33 cellular contexts compared by ENCODE assay signal in genomic region chr1:212816567-212817278, GRCh38. TPM values are rescaled to one million over a fixed set of nuclear protein-coding genes. Genes with fewer than 3 reads are reported as not detected.
A peak's percentile ranks its signal among the peaks of the same experiment; 100 is the strongest.
DNase-seq lines count a peak whose midpoint lies in the region; ATAC-seq, FAIRE-seq and TF ChIP-seq lines count a peak whose summit lies in the region.
"Had no signal": no experiment of that assay in that cellular context is flagged by ENCODE, and none has a peak within 500 bp of the region (broad histone marks: within the 10 kb centered on the region; RNA-seq: fewer than 3 reads in every experiment).

No MANE protein-coding gene starts in this region.

- peak overlapping the region; percentile 2; the same call in 1 of the 2 replicates for H3K4me2 ChIP-seq in HepG2 (ENCODE audit: low read depth, low read length)
- H3K4me2 ChIP-seq: BLaER1 had no signal

- no peak for TF ChIP-seq CTCF in AG04450 (IDR thresholded peaks at IDR 0.05; ENCODE audit: low read depth, low read length)
- no peak for TF ChIP-seq CTCF in WERI-Rb-1 (IDR thresholded peaks at IDR 0.05; ENCODE audit: low read depth, low read length)
- TF ChIP-seq CTCF in HepG2 (CRISPR knock-in tag; IDR thresholded peaks at IDR 0.05), result no peak
- TF ChIP-seq CTCF in esophagus squamous epithelium (IDR thresholded peaks at IDR 0.05), result no peak

- FAIRE-seq in HepG2 (lab: Jason Lieb, UNC), result peak; percentile 58
- FAIRE-seq: endometrium had no signal

- no peaks in the 10 kb centered on the region for H3K79me2 ChIP-seq in HepG2 (ENCODE audit: insufficient read depth, low read length)

- no peak overlapping the region for H2AFZ ChIP-seq in HepG2 (ENCODE audit: low read length)

- H3K4me1 ChIP-seq in HepG2 (ENCODE audit: insufficient read depth, low read length) (peaks cover 54% of the 10 kb centered on the region), esophagus squamous epithelium (peaks cover 0 to 15% (median 0%) of the 10 kb centered on the region in 3 donors)
- H3K4me1 ChIP-seq: BLaER1, gastroesophageal sphincter had no signal

- H3K9ac ChIP-seq in HepG2 (ENCODE audit: insufficient read depth, low read depth, low read length), result peak overlapping the region; percentile 19; the same call in 1 of the 2 replicates
- H3K9ac ChIP-seq: BLaER1 had no signal

- H3K9me3 ChIP-seq in AG04450 (ENCODE audit: control insufficient read depth, insufficient read depth, low read length), result no peaks in the 10 kb centered on the region
- H3K9me3 ChIP-seq in WERI-Rb-1 (ENCODE audit: severe bottlenecking), result no peaks in the 10 kb centered on the region
- no peaks in the 10 kb centered on the region for H3K9me3 ChIP-seq in HepG2 (ENCODE audit: low read length)
- no peaks in the 10 kb centered on the region for H3K9me3 ChIP-seq in esophagus squamous epithelium
- H3K9me3 ChIP-seq: BLaER1, gastroesophageal sphincter, left lung, ovary, SJSA1 had no signal

- TF ChIP-seq EP300 in HepG2 (IDR thresholded peaks at IDR 0.05; ENCODE audit: low read depth in 2 of 2, low read length in 2 of 2), result peak in 1 of 2 experiments; percentile 76; a peak in 2 of 4 replicates
- TF ChIP-seq EP300 in HepG2 (CRISPR knock-in tag; IDR thresholded peaks at IDR 0.05; ENCODE audit: borderline replicate concordance), result peak; percentile 54; the same call in 1 of the 2 replicates

- intact Hi-C loops in HepG2 (cut with micrococcal nuclease; ENCODE audit: unreplicated experiment), result loop anchor here (1.0 to 10.0 kb wide), 4 partner anchors 24 to 178 kb away; no protein-coding TSS in a partner anchor
- intact Hi-C loops in esophagus squamous epithelium (cut with DNase I), result no loop called here

- H4K20me1 ChIP-seq in HepG2 (ENCODE audit: insufficient read depth, low read length), result no peaks in the 10 kb centered on the region
- H4K20me1 ChIP-seq: BLaER1 had no signal

- BruUV-seq in HepG2 (replicated peaks; lab: Mats Ljungman, UMichigan), result no TSS peak

- TF ChIP-seq RAD21 in HepG2 (CRISPR knock-in tag; IDR thresholded peaks at IDR 0.05), result no peak

- no peak overlapping the region for H3K4me3 ChIP-seq in AG04450 (ENCODE audit: low read depth, low read length)
- H3K4me3 ChIP-seq in WERI-Rb-1 (ENCODE audit: low read depth, low read length), result no peak overlapping the region
- H3K4me3 ChIP-seq in HepG2 (replicated peaks in 1 of 3; ENCODE audit: insufficient read depth in 1 of 3, low read depth in 2 of 3, low read length in 3 of 3), result no peak overlapping the region; a peak in 1 of 6 replicates
- no peak overlapping the region for H3K4me3 ChIP-seq in esophagus squamous epithelium
- H3K4me3 ChIP-seq: BLaER1, gastroesophageal sphincter, left lung, ovary, SJSA1 had no signal

- ATAC-seq in HepG2 (peak; percentile 84), GM19023 (IDR thresholded peaks at IDR 0.05; ENCODE audit: unreplicated experiment) (no peak)
- ATAC-seq: gastroesophageal sphincter; left lung; naive thymus-derived CD8-positive, alpha-beta T cell had no signal

- no peaks in the 10 kb centered on the region for H3K27me3 ChIP-seq in AG04450 (ENCODE audit: control insufficient read depth, insufficient read depth, low read length)
- no peaks in the 10 kb centered on the region for H3K27me3 ChIP-seq in WERI-Rb-1 (ENCODE audit: insufficient read depth, low read depth, severe bottlenecking)
- no peaks in the 10 kb centered on the region for H3K27me3 ChIP-seq in HepG2 (ENCODE audit: control insufficient read depth in 1 of 2, insufficient read depth in 2 of 2, low read length in 2 of 2)
- no peaks in the 10 kb centered on the region for H3K27me3 ChIP-seq in esophagus squamous epithelium
- H3K27me3 ChIP-seq: BLaER1, gastroesophageal sphincter, left lung, ovary, SJSA1 had no signal

- TF ChIP-seq POLR2A in HepG2 (IDR thresholded peaks at IDR 0.05; ENCODE audit: insufficient read depth in 1 of 2, low read depth in 2 of 2, low read length in 2 of 2), result no peak
- no peak for TF ChIP-seq POLR2A in esophagus squamous epithelium (IDR thresholded peaks at IDR 0.05)

- H3K36me3 ChIP-seq in WERI-Rb-1 (no peaks in the 10 kb centered on the region), HepG2 (replicated peaks in 1 of 2; ENCODE audit: control insufficient read depth in 1 of 2, insufficient read depth in 2 of 2, low read length in 2 of 2) (no peaks in the 10 kb centered on the region), esophagus squamous epithelium (peaks cover 0 to 14% (median 0%) of the 10 kb centered on the region in 3 donors)
- H3K36me3 ChIP-seq: ovary, SJSA1 had no signal

- peak overlapping the region; percentile 31 for H3K27ac ChIP-seq in AG04450 (ENCODE audit: low read depth, low read length)
- peak overlapping the region; percentile 2; the same call in 1 of the 2 replicates for H3K27ac ChIP-seq in WERI-Rb-1
- peak overlapping the region; percentile 78 for H3K27ac ChIP-seq in HepG2 (ENCODE audit: extremely low read length, insufficient read depth, low read length)
- no peak overlapping the region for H3K27ac ChIP-seq in esophagus squamous epithelium
- H3K27ac ChIP-seq: BLaER1, gastroesophageal sphincter, left lung, ovary, SJSA1 had no signal

- DNase-seq in AG04450 (ENCODE audit: low read depth, low spot score) (no peak), HT-29 (ENCODE audit: low spot score) (peak; percentile 39), WERI-Rb-1 (peak; percentile 39), HepG2 (ENCODE audit: low spot score) (peak; percentile 93), esophagus squamous epithelium (lab: John Stamatoyannopoulos, UW) (no peak), NCI-H1105 treated with DMSO at 0.1 percent for 48 hours (lab: John Stamatoyannopoulos, UW) (no peak), NCI-H2196 treated with DMSO at 0.1 percent for 48 hours (lab: John Stamatoyannopoulos, UW; ENCODE audit: unreplicated experiment) (no peak)
- DNase-seq: ACHN; activated CD8-positive, alpha-beta memory T cell treated with anti-CD3 and anti-CD28 coated beads for 24 hours; activated effector memory CD4-positive, alpha-beta T cell treated with anti-CD3 and anti-CD28 coated beads, Interleukin-2, amount 50 U/mL, for 16 hours; activated naive CD8-positive, alpha-beta T cell treated with anti-CD3 and anti-CD28 coated beads, Interleukin-2, amount 10 ng/mL, durations not matched to agents 7 days and 5 days; activated T-cell treated with anti-CD3 and anti-CD28 coated beads, Interleukin-2, amount 50 U/mL, for 1 hour; caudate nucleus; DMS79; hypothalamus; immature natural killer cell; Kasumi-1; left lung; naive thymus-derived CD8-positive, alpha-beta T cell; NCI-H187; NCI-H526; ovary; retina; RPMI8226; stimulated activated CD4-positive, alpha-beta T cell treated with anti-CD3 and anti-CD28 coated beads, Interleukin-2, amount 100 ng/mL, for 48 hours; trophoblast cell had no signal

- CTCF ChIA-PET in AG04450 (lab: Charles Lee) (interaction anchor here (0.5 to 2.6 kb wide), 4 partner anchors 18 to 178 kb away, joined by 3 to 17 read pairs (median 4); no protein-coding TSS in a partner anchor), HepG2 (lab: Yijun Ruan, JAX; ENCODE audit: low intra/inter-chr PET ratio, low total read pairs) (no interaction called here)

- WGBS in HepG2 (ENCODE audit: low lambda C conversion rate), result 44% methylated on average over 3 of the region's 3 CpGs
- WGBS in esophagus squamous epithelium, 2 donors, result 71 to 75% methylated on average over 3 of the region's 3 CpGs

- in situ Hi-C loops in HepG2 (cut with HindIII; ENCODE audit: extremely low pct_ligation_motif_present, low pct_unique_long_range_greater_than_20kb), result loop anchor here (5.0 to 10.0 kb wide), 2 partner anchors 41 to 178 kb away; partner anchors contain the start of gene FLVCR1

- POLR2A ChIA-PET in AG04450 (lab: Yijun Ruan, JAX), result no interaction called here
- POLR2A ChIA-PET in HepG2 (lab: Yijun Ruan, JAX), result interaction anchor here (2.3 to 4.3 kb wide), 4 partner anchors 11 to 41 kb away, joined by 10 to 32 read pairs (median 21); partner anchors contain the start of genes FLVCR1, NSL1 and TATDN3

RNA-seq across cellular contexts. Expression of gene TATDN3, which starts 25.0 kb away (rescaled TPM):
- polyA plus RNA-seq in AG04450 (2011; rRNA removed) (12.4 and 16.3 TPM in 2 replicates), HepG2 (2011; rRNA removed) (6.9 and 7.3 TPM in 2 replicates)
- polyA minus RNA-seq in AG04450 (2011; rRNA and poly(A)+ RNA removed), result 4.0 and 7.9 TPM in 2 replicates
- total RNA-seq in HT-29 (2014; rRNA removed; shearing (Covaris generic)), result 1.4 and 4.1 TPM in 2 replicates
- total RNA-seq in HepG2 (2016; rRNA removed; fragmentation: Illumina TruSeq; extraction: Trizol) (8.6 and 10.7 TPM in 2 replicates), esophagus squamous epithelium (10 to 100 TPM in 2 of 4 donors, 1 to 10 TPM in 2; 3.4 to 15.6 (median 10.4) TPM)
- total RNA-seq in HepG2 (2016; cell fraction: cytosol; rRNA removed; fragmentation: Illumina TruSeq; extraction: Trizol; ENCODE audit: low read depth), result 1.1 and 1.7 TPM in 2 replicates
- total RNA-seq in HepG2 (2016; cell fraction: insoluble cytoplasmic fraction; rRNA removed; fragmentation: Illumina TruSeq; extraction: Trizol), result 7.9 and 9.4 TPM in 2 replicates
- total RNA-seq in HepG2 (2016; cell fraction: membrane; rRNA removed; fragmentation: Illumina TruSeq; extraction: Trizol), result 3.5 and 5.2 TPM in 2 replicates
- total RNA-seq in HepG2 (2016; cell fraction: nucleus; rRNA removed; fragmentation: Illumina TruSeq; extraction: Trizol), result 6.4 and 7.0 TPM in 2 replicates
- 3.9 and 5.7 TPM in 2 replicates for polyA plus RNA-seq in HepG2 (2011; cell fraction: cytosol; rRNA removed)
- polyA plus RNA-seq in HepG2 (2011; cell fraction: nucleus; rRNA removed), result 4.0 and 5.4 TPM in 2 replicates
- 7.4 and 7.5 TPM in 2 replicates for polyA plus RNA-seq in HepG2 (2012)
- 1.7 and 2.9 TPM in 2 replicates for polyA plus RNA-seq in HepG2 (2016; cell fraction: cytosol; fragmentation: Illumina TruSeq; extraction: Trizol; ENCODE audit: low read depth)
- 10.3 and 10.7 TPM in 2 replicates for polyA plus RNA-seq in HepG2 (2016; cell fraction: insoluble cytoplasmic fraction; fragmentation: Illumina TruSeq; extraction: Trizol; ENCODE audit: low read depth)
- polyA plus RNA-seq in HepG2 (2016; cell fraction: membrane; fragmentation: Illumina TruSeq; extraction: Trizol; ENCODE audit: low read depth), result 3.3 and 4.1 TPM in 2 replicates
- polyA plus RNA-seq in HepG2 (2016; cell fraction: nucleus; fragmentation: Illumina TruSeq; extraction: Trizol; ENCODE audit: insufficient read depth, low read depth), result 6.2 and 8.3 TPM in 2 replicates
- polyA minus RNA-seq in HepG2 (2011; rRNA and poly(A)+ RNA removed; ENCODE audit: low replicate concordance), result 2.8 and 5.4 TPM in 2 replicates
- 2.6 and 5.8 TPM in 2 replicates for polyA minus RNA-seq in HepG2 (2011; cell fraction: cytosol; rRNA and poly(A)+ RNA removed)
- polyA minus RNA-seq in HepG2 (2011; cell fraction: nucleus; rRNA and poly(A)+ RNA removed), result 12.6 and 17.0 TPM in 2 replicates

RNA-seq across cellular contexts. Expression of gene NSL1, which starts 25.1 kb away (rescaled TPM):
- polyA plus RNA-seq in AG04450 (2011; rRNA removed) (26.7 and 33.8 TPM in 2 replicates), HepG2 (2011; rRNA removed) (26.4 and 34.5 TPM in 2 replicates)
- 12.8 and 13.7 TPM in 2 replicates for polyA minus RNA-seq in AG04450 (2011; rRNA and poly(A)+ RNA removed)
- 19.4 and 28.8 TPM in 2 replicates for total RNA-seq in HT-29 (2014; rRNA removed; shearing (Covaris generic))
- total RNA-seq in HepG2 (2016; rRNA removed; fragmentation: Illumina TruSeq; extraction: Trizol) (77.4 and 119 TPM in 2 replicates), esophagus squamous epithelium (10 to 100 TPM; 10.8 to 22.3 (median 16.9) TPM)
- 16.8 and 20.7 TPM in 2 replicates for total RNA-seq in HepG2 (2016; cell fraction: cytosol; rRNA removed; fragmentation: Illumina TruSeq; extraction: Trizol; ENCODE audit: low read depth)
- total RNA-seq in HepG2 (2016; cell fraction: insoluble cytoplasmic fraction; rRNA removed; fragmentation: Illumina TruSeq; extraction: Trizol), result 80.4 and 129 TPM in 2 replicates
- total RNA-seq in HepG2 (2016; cell fraction: membrane; rRNA removed; fragmentation: Illumina TruSeq; extraction: Trizol), result 30.7 and 36.3 TPM in 2 replicates
- total RNA-seq in HepG2 (2016; cell fraction: nucleus; rRNA removed; fragmentation: Illumina TruSeq; extraction: Trizol), result 44.8 and 46.6 TPM in 2 replicates
- 24.3 and 36.8 TPM in 2 replicates for polyA plus RNA-seq in HepG2 (2011; cell fraction: cytosol; rRNA removed)
- 20.4 and 20.6 TPM in 2 replicates for polyA plus RNA-seq in HepG2 (2011; cell fraction: nucleus; rRNA removed)
- 22.1 and 33.9 TPM in 2 replicates for polyA plus RNA-seq in HepG2 (2012)
- polyA plus RNA-seq in HepG2 (2016; cell fraction: cytosol; fragmentation: Illumina TruSeq; extraction: Trizol; ENCODE audit: low read depth), result 8.7 and 9.3 TPM in 2 replicates
- 103 and 108 TPM in 2 replicates for polyA plus RNA-seq in HepG2 (2016; cell fraction: insoluble cytoplasmic fraction; fragmentation: Illumina TruSeq; extraction: Trizol; ENCODE audit: low read depth)
- 15.8 and 17.8 TPM in 2 replicates for polyA plus RNA-seq in HepG2 (2016; cell fraction: membrane; fragmentation: Illumina TruSeq; extraction: Trizol; ENCODE audit: low read depth)
- polyA plus RNA-seq in HepG2 (2016; cell fraction: nucleus; fragmentation: Illumina TruSeq; extraction: Trizol; ENCODE audit: insufficient read depth, low read depth), result 38.2 and 40.5 TPM in 2 replicates
- 15.7 and 18.6 TPM in 2 replicates for polyA minus RNA-seq in HepG2 (2011; rRNA and poly(A)+ RNA removed; ENCODE audit: low replicate concordance)
- polyA minus RNA-seq in HepG2 (2011; cell fraction: cytosol; rRNA and poly(A)+ RNA removed), result 20.8 and 22.2 TPM in 2 replicates
- polyA minus RNA-seq in HepG2 (2011; cell fraction: nucleus; rRNA and poly(A)+ RNA removed), result 49.3 and 52.6 TPM in 2 replicates

RNA-seq across cellular contexts. Expression of gene SPATA45, which starts 30.7 kb away (rescaled TPM):
- polyA plus RNA-seq in AG04450 (2011; rRNA removed) (not detected in 2 replicates), HepG2 (2011; rRNA removed) (0.17 TPM in 1 of 2 replicates, not detected in the other)
- polyA minus RNA-seq in AG04450 (2011; rRNA and poly(A)+ RNA removed), result not detected in 2 replicates
- total RNA-seq in HT-29 (2014; rRNA removed; shearing (Covaris generic)), result not detected in 2 replicates
- total RNA-seq in HepG2 (2016; rRNA removed; fragmentation: Illumina TruSeq; extraction: Trizol) (0.64 and 0.86 TPM in 2 replicates), esophagus squamous epithelium (not detected)
- total RNA-seq in HepG2 (2016; cell fraction: cytosol; rRNA removed; fragmentation: Illumina TruSeq; extraction: Trizol; ENCODE audit: low read depth), result 1.1 and 1.2 TPM in 2 replicates
- total RNA-seq in HepG2 (2016; cell fraction: insoluble cytoplasmic fraction; rRNA removed; fragmentation: Illumina TruSeq; extraction: Trizol), result not detected in 2 replicates
- total RNA-seq in HepG2 (2016; cell fraction: membrane; rRNA removed; fragmentation: Illumina TruSeq; extraction: Trizol), result 0.62 and 1.3 TPM in 2 replicates
- total RNA-seq in HepG2 (2016; cell fraction: nucleus; rRNA removed; fragmentation: Illumina TruSeq; extraction: Trizol), result not detected in 2 replicates
- polyA plus RNA-seq in HepG2 (2011; cell fraction: cytosol; rRNA removed), result not detected in 2 replicates
- not detected in 2 replicates for polyA plus RNA-seq in HepG2 (2011; cell fraction: nucleus; rRNA removed)
- polyA plus RNA-seq in HepG2 (2012), result 0.51 TPM in 1 of 2 replicates, not detected in the other
- 0.93 TPM in 1 of 2 replicates, not detected in the other for polyA plus RNA-seq in HepG2 (2016; cell fraction: cytosol; fragmentation: Illumina TruSeq; extraction: Trizol; ENCODE audit: low read depth)
- not detected in 2 replicates for polyA plus RNA-seq in HepG2 (2016; cell fraction: insoluble cytoplasmic fraction; fragmentation: Illumina TruSeq; extraction: Trizol; ENCODE audit: low read depth)
- 0.42 and 0.63 TPM in 2 replicates for polyA plus RNA-seq in HepG2 (2016; cell fraction: membrane; fragmentation: Illumina TruSeq; extraction: Trizol; ENCODE audit: low read depth)
- polyA plus RNA-seq in HepG2 (2016; cell fraction: nucleus; fragmentation: Illumina TruSeq; extraction: Trizol; ENCODE audit: insufficient read depth, low read depth), result not detected in 2 replicates
- polyA minus RNA-seq in HepG2 (2011; rRNA and poly(A)+ RNA removed; ENCODE audit: low replicate concordance), result not detected in 2 replicates
- not detected in 2 replicates for polyA minus RNA-seq in HepG2 (2011; cell fraction: cytosol; rRNA and poly(A)+ RNA removed)
- not detected in 2 replicates for polyA minus RNA-seq in HepG2 (2011; cell fraction: nucleus; rRNA and poly(A)+ RNA removed)
- total RNA-seq: activated naive CD8-positive, alpha-beta T cell treated with anti-CD3 and anti-CD28 coated beads, Interleukin-2, amount 10 ng/mL, durations not matched to agents 7 days and 5 days; dermis microvascular lymphatic vessel endothelial cell; gastroesophageal sphincter; left lung; naive thymus-derived CD8-positive, alpha-beta T cell; ovary; SJSA1; T-helper 1 cell treated with Interleukin-12 subunit alpha and Interleukin-12 subunit beta and Interleukin-4 antibody, amounts not matched to agents 30 ng/mL and 1 ng/mL, for 36 hours had no signal
- polyA plus RNA-seq: immature natural killer cell; naive thymus-derived CD8-positive, alpha-beta T cell; ovary had no signal

RNA-seq across cellular contexts. Expression of gene FLVCR1, which starts 41.4 kb away (rescaled TPM):
- polyA plus RNA-seq in AG04450 (2011; rRNA removed) (2.0 and 2.3 TPM in 2 replicates), HepG2 (2011; rRNA removed) (14.8 and 16.0 TPM in 2 replicates)
- 5.8 and 6.4 TPM in 2 replicates for polyA minus RNA-seq in AG04450 (2011; rRNA and poly(A)+ RNA removed)
- 11.7 and 13.6 TPM in 2 replicates for total RNA-seq in HT-29 (2014; rRNA removed; shearing (Covaris generic))
- total RNA-seq in HepG2 (2016; rRNA removed; fragmentation: Illumina TruSeq; extraction: Trizol) (18.6 and 39.8 TPM in 2 replicates), esophagus squamous epithelium (1 to 10 TPM; 2.4 to 8.0 (median 4.3) TPM)
- 41.7 and 44.4 TPM in 2 replicates for total RNA-seq in HepG2 (2016; cell fraction: cytosol; rRNA removed; fragmentation: Illumina TruSeq; extraction: Trizol; ENCODE audit: low read depth)
- 20.2 and 36.6 TPM in 2 replicates for total RNA-seq in HepG2 (2016; cell fraction: insoluble cytoplasmic fraction; rRNA removed; fragmentation: Illumina TruSeq; extraction: Trizol)
- 20.7 and 22.2 TPM in 2 replicates for total RNA-seq in HepG2 (2016; cell fraction: membrane; rRNA removed; fragmentation: Illumina TruSeq; extraction: Trizol)
- total RNA-seq in HepG2 (2016; cell fraction: nucleus; rRNA removed; fragmentation: Illumina TruSeq; extraction: Trizol), result 42.5 and 47.7 TPM in 2 replicates
- polyA plus RNA-seq in HepG2 (2011; cell fraction: cytosol; rRNA removed), result 6.6 and 8.7 TPM in 2 replicates
- polyA plus RNA-seq in HepG2 (2011; cell fraction: nucleus; rRNA removed), result 15.2 and 15.3 TPM in 2 replicates
- polyA plus RNA-seq in HepG2 (2012), result 11.8 and 22.8 TPM in 2 replicates
- 2.5 and 2.7 TPM in 2 replicates for polyA plus RNA-seq in HepG2 (2016; cell fraction: cytosol; fragmentation: Illumina TruSeq; extraction: Trizol; ENCODE audit: low read depth)
- 12.8 and 14.8 TPM in 2 replicates for polyA plus RNA-seq in HepG2 (2016; cell fraction: insoluble cytoplasmic fraction; fragmentation: Illumina TruSeq; extraction: Trizol; ENCODE audit: low read depth)
- polyA plus RNA-seq in HepG2 (2016; cell fraction: membrane; fragmentation: Illumina TruSeq; extraction: Trizol; ENCODE audit: low read depth), result 5.3 and 6.3 TPM in 2 replicates
- 59.2 and 59.9 TPM in 2 replicates for polyA plus RNA-seq in HepG2 (2016; cell fraction: nucleus; fragmentation: Illumina TruSeq; extraction: Trizol; ENCODE audit: insufficient read depth, low read depth)
- polyA minus RNA-seq in HepG2 (2011; rRNA and poly(A)+ RNA removed; ENCODE audit: low replicate concordance), result 59.0 and 72.7 TPM in 2 replicates
- 20.0 and 25.2 TPM in 2 replicates for polyA minus RNA-seq in HepG2 (2011; cell fraction: cytosol; rRNA and poly(A)+ RNA removed)
- 23.2 and 31.6 TPM in 2 replicates for polyA minus RNA-seq in HepG2 (2011; cell fraction: nucleus; rRNA and poly(A)+ RNA removed)

Comparison
In these comparisons a context has a peak if more than half of its experiments do, and no peak if none do; other contexts are left out.
1. DNase-seq: peak in HT-29 (single experiment), WERI-Rb-1 (single experiment) and HepG2 (single experiment); none in AG04450 (single experiment), esophagus squamous epithelium (single experiment), NCI-H1105 treated with DMSO at 0.1 percent for 48 hours (single experiment) and NCI-H2196 treated with DMSO at 0.1 percent for 48 hours (single experiment).
2. H3K27ac ChIP-seq: peak in AG04450 (single experiment), WERI-Rb-1 (single experiment) and HepG2 (single experiment); none in esophagus squamous epithelium (0 of 4).